Comparison of ENCODE assay signal across 8 cellular contexts in the genomic region with DNA sequence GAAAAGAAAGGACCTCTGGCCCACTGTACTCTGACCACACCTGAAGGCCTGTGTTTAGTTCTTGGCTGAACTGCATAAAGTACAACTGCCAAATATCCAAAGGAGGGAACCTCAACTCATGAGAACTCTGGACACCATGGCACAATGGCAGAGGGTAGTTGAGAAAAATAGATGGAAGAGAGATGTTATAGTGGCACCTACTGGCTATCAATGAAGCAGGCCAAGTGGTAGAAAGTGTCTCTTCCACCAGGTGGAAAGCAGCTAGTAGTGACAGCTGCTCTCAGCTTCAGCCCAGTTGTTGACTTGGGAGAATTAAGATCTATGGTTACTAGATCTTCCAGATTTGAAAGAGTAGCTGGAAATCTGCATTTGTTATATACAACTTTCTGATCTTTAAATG. TPM values are rescaled to one million over a fixed set of nuclear protein-coding genes. Genes with fewer than 3 reads are reported as not detected.
A peak's percentile ranks its signal among the peaks of the same experiment; 100 is the strongest.
DNase-seq lines count a peak whose midpoint lies in the region; ATAC-seq and TF ChIP-seq lines count a peak whose summit lies in the region.

No MANE protein-coding gene starts in this region.

- intact Hi-C loops in posterior cingulate gyrus (cut with DNase I): loop anchor here (10.0 kb wide), 1 partner anchor 173 kb away; no protein-coding TSS in a partner anchor

- H2BK120ac ChIP-seq in mesendoderm (ENCODE audit: low read depth, low read length): no peak overlapping the region

- H3K27me3 ChIP-seq in mesendoderm (ENCODE audit: insufficient read depth, low read length, poor library complexity): no peaks in the 10 kb centered on the region

- peaks cover 5% of the 10 kb centered on the region for H3K79me1 ChIP-seq in mesendoderm (ENCODE audit: low read length)

- H2AK5ac ChIP-seq in mesendoderm (ENCODE audit: low read length): no peak overlapping the region

- no peaks in the 10 kb centered on the region for H3K4me1 ChIP-seq in mesendoderm (ENCODE audit: control insufficient read depth, low read depth, low read length)

- no peak overlapping the region for H3K9ac ChIP-seq in mesendoderm (ENCODE audit: low read length)

- H2BK5ac ChIP-seq in mesendoderm (ENCODE audit: low read length): no peak overlapping the region

- no peak overlapping the region for H3K18ac ChIP-seq in mesendoderm (ENCODE audit: low read length)

- H3K56ac ChIP-seq in mesendoderm (ENCODE audit: low read length): no peak overlapping the region

- in situ Hi-C loops in astrocyte of the cerebellum (cut with HindIII; ENCODE audit: low sequenced_read_pairs): no loop called here

- peak; percentile 32 for TF ChIP-seq CTCF in astrocyte of the cerebellum (IDR thresholded peaks at IDR 0.05; ENCODE audit: low read depth, low read length, missing control alignments)

- no peak overlapping the region for H2BK15ac ChIP-seq in mesendoderm (replicated peaks; ENCODE audit: low read depth)

- H3K23ac ChIP-seq in mesendoderm (ENCODE audit: low read length): no peak overlapping the region

- DNase-seq in NCI-H1694 treated with DMSO at 0.1 percent for 48 hours (lab: John Stamatoyannopoulos, UW) (peak; percentile 26), NCI-H1694 (lab: John Stamatoyannopoulos, UW) (no peak), LHCN-M2 (ENCODE audit: low read depth) (peak; percentile 48), astrocyte of the cerebellum (ENCODE audit: low read depth) (no peak), mesendoderm (peak; percentile 47), posterior cingulate gyrus (no peak)
- no peak for DNase-seq in stimulated activated CD4-positive, alpha-beta T cell treated with anti-CD3 and anti-CD28 coated beads, Interleukin-2, amount 100 ng/mL, for 24 hours

- H3K79me2 ChIP-seq in mesendoderm (ENCODE audit: control insufficient read depth, insufficient read depth, low read length): peaks cover 10% of the 10 kb centered on the region

- no peak overlapping the region for H3K4me3 ChIP-seq in astrocyte of the cerebellum (ENCODE audit: low read depth, low read length)
- no peak overlapping the region for H3K4me3 ChIP-seq in mesendoderm (ENCODE audit: low read length)

- peaks cover 2% of the 10 kb centered on the region for H3K36me3 ChIP-seq in mesendoderm (ENCODE audit: control insufficient read depth, insufficient read depth, low read length)

- H4K5ac ChIP-seq in mesendoderm (ENCODE audit: low read length): no peak overlapping the region

- H3K27ac ChIP-seq in mesendoderm (ENCODE audit: low read depth, low read length): no peak overlapping the region

- no peak overlapping the region for H3K4ac ChIP-seq in mesendoderm (ENCODE audit: low read depth, low read length)

- no peak overlapping the region for H4K8ac ChIP-seq in mesendoderm (ENCODE audit: low read depth, low read length)

- ATAC-seq in GM21360 (IDR thresholded peaks at IDR 0.05; ENCODE audit: unreplicated experiment): no peak

- H3K4me2 ChIP-seq in mesendoderm (ENCODE audit: low read length): no peak overlapping the region

RNA-seq across cellular contexts. Expression of a gene that starts 3.2 kb away (rescaled TPM):
- total RNA-seq in LHCN-M2 (2014; rRNA removed): 7.4 and 9.6 TPM in 2 replicates
- polyA plus RNA-seq in LHCN-M2 (2012): 20.5 TPM
- 29.0 TPM for polyA plus RNA-seq in mesendoderm (2013, experiment 1 of 2)
- 26.8 TPM for polyA plus RNA-seq in mesendoderm (2013, experiment 2 of 2)

RNA-seq across cellular contexts. Expression of a gene that starts 3.4 kb away (rescaled TPM):
- total RNA-seq in LHCN-M2 (2014; rRNA removed): 0.45 and 0.92 TPM in 2 replicates
- 1.6 TPM for polyA plus RNA-seq in LHCN-M2 (2012)
- polyA plus RNA-seq in mesendoderm (2013, experiment 1 of 2): 1.5 TPM
- 1.4 TPM for polyA plus RNA-seq in mesendoderm (2013, experiment 2 of 2)

RNA-seq across cellular contexts. Expression of a gene that starts 7.3 kb away (rescaled TPM):
- 226 and 251 TPM in 2 replicates for total RNA-seq in LHCN-M2 (2014; rRNA removed)
- 288 TPM for polyA plus RNA-seq in LHCN-M2 (2012)
- 293 TPM for polyA plus RNA-seq in mesendoderm (2013, experiment 1 of 2)
- 286 TPM for polyA plus RNA-seq in mesendoderm (2013, experiment 2 of 2)

RNA-seq across cellular contexts. Expression of a gene that starts 7.7 kb away (rescaled TPM):
- 9.9 and 12.8 TPM in 2 replicates for total RNA-seq in LHCN-M2 (2014; rRNA removed)
- 3.5 TPM for polyA plus RNA-seq in LHCN-M2 (2012)
- 14.7 TPM for polyA plus RNA-seq in mesendoderm (2013, experiment 1 of 2)
- 13.7 TPM for polyA plus RNA-seq in mesendoderm (2013, experiment 2 of 2)

Comparison
In these comparisons a context has a peak if more than half of its experiments do, and no peak if none do; other contexts are left out.
1. DNase-seq: peak in NCI-H1694 treated with DMSO at 0.1 percent for 48 hours (single experiment), LHCN-M2 (single experiment) and mesendoderm (single experiment); none in NCI-H1694 (single experiment), astrocyte of the cerebellum (single experiment), stimulated activated CD4-positive, alpha-beta T cell treated with anti-CD3 and anti-CD28 coated beads, Interleukin-2, amount 100 ng/mL, for 24 hours (0 of 2) and posterior cingulate gyrus (0 of 10).